In the genomic region with DNA sequence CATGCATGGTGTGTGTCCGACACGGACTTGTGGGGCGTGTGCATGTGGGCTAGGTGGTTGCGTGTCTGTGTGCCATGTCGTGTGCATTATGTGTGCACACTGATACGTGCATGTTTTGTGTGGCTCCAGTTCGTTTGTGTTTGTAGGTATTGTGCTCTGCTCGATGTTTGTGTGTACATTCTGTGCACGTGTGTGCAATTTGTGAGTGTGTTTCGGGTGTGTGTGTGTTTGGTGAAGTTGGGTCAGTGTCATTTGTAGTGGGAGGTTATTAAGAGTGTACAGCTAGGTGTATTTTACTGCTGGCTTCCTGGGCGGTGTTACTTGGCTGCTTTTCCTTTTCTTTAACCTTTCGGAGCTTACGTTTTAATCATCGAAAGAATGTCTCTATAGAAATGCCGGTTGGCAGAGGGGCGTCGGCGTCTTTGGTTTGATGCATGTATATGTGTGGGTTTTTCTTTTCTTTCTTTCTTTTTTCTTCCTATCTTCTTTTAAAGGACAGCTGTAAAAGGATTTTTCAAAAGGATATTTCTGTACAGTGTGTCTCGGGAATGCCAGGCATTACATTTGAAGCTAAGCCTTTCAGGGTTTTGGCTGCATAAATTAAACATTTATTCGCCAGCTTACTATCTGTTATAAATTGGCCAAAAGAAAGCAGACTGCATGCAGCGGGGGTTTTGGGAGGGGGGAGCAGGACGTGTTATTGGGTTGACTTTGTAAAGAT, we compare ENCODE assay signal across 1 cellular context.
A peak's percentile ranks its signal among the peaks of the same experiment; 100 is the strongest.
TF ChIP-seq lines count a peak whose summit lies in the region.

No MANE protein-coding gene starts in this region.

TF ChIP-seq in HEK293, 187 proteins besides CTCF, POLR2A, EP300 and RAD21 (continued from another document and continues in another):
- TF ChIP-seq, protein P1, sequence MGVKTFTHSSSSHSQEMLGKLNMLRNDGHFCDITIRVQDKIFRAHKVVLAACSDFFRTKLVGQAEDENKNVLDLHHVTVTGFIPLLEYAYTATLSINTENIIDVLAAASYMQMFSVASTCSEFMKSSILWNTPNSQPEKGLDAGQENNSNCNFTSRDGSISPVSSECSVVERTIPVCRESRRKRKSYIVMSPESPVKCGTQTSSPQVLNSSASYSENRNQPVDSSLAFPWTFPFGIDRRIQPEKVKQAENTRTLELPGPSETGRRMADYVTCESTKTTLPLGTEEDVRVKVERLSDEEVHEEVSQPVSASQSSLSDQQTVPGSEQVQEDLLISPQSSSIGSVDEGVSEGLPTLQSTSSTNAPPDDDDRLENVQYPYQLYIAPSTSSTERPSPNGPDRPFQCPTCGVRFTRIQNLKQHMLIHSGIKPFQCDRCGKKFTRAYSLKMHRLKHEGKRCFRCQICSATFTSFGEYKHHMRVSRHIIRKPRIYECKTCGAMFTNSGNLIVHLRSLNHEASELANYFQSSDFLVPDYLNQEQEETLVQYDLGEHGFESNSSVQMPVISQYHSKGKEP (tag by site-specific recombination; IDR thresholded peaks at IDR 0.05), result no peak
- TF ChIP-seq ZNF132 (tag by site-specific recombination; IDR thresholded peaks at IDR 0.05; ENCODE audit: borderline replicate concordance) (no peak), GLIS2 (tag by site-specific recombination; IDR thresholded peaks at IDR 0.05) (0 out of 2 replicates have a peak, but pooled peaks have one; percentile 32), PRDM1 (tag by site-specific recombination; IDR thresholded peaks at IDR 0.05) (peak; percentile 86), KLF16 (tag by site-specific recombination; IDR thresholded peaks at IDR 0.05) (peak; percentile 85), FEZF1 (tag by site-specific recombination; IDR thresholded peaks at IDR 0.05) (peak; percentile 44; the same call in 1 of the 2 replicates), TCF7L2 (IDR thresholded peaks at IDR 0.05; ENCODE audit: borderline replicate concordance, low read depth, low read length) (peak; percentile 15; the same call in 1 of the 2 replicates), ZNF24 (tag by site-specific recombination; IDR thresholded peaks at IDR 0.05) (no peak; the same call in none of the 2 replicates), ZFHX2 (tag by site-specific recombination; conservative IDR thresholded peaks at IDR 0.05) (peak; percentile 74), ZBTB17 (tag by site-specific recombination; IDR thresholded peaks at IDR 0.05) (peak; percentile 93), ZNF501 (tag by site-specific recombination; IDR thresholded peaks at IDR 0.05) (peak; percentile 95), ZNF354C (tag by site-specific recombination; IDR thresholded peaks at IDR 0.05; ENCODE audit: borderline replicate concordance, low read depth) (no peak), ZNF239 (tag by site-specific recombination; IDR thresholded peaks at IDR 0.05) (peak; percentile 82), ZSCAN30 (tag by site-specific recombination; IDR thresholded peaks at IDR 0.05) (peak; percentile 76), GLI2 (tag by site-specific recombination; IDR thresholded peaks at IDR 0.05; ENCODE audit: borderline replicate concordance, low read depth) (no peak), ZNF292 (tag by site-specific recombination; IDR thresholded peaks at IDR 0.05; ENCODE audit: borderline replicate concordance, low read depth) (no peak), ZNF2 (tag by site-specific recombination; IDR thresholded peaks at IDR 0.05) (peak; percentile 91), ZNF121 (tag by site-specific recombination; IDR thresholded peaks at IDR 0.05) (no peak), ZNF514 (tag by site-specific recombination; IDR thresholded peaks at IDR 0.05) (no peak), REPIN1 (tag by site-specific recombination; IDR thresholded peaks at IDR 0.05; ENCODE audit: low read depth) (no peak), ZNF366 (tag by site-specific recombination; conservative IDR thresholded peaks at IDR 0.05) (no peak), ZNF324 (tag by site-specific recombination; IDR thresholded peaks at IDR 0.05) (peak; percentile 52; the same call in 1 of the 2 replicates)
- TF ChIP-seq, protein P2, sequence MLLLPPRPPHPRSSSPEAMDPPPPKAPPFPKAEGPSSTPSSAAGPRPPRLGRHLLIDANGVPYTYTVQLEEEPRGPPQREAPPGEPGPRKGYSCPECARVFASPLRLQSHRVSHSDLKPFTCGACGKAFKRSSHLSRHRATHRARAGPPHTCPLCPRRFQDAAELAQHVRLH (tag by site-specific recombination; IDR thresholded peaks at IDR 0.05), result peak; percentile 94
- TF ChIP-seq, protein P3, sequence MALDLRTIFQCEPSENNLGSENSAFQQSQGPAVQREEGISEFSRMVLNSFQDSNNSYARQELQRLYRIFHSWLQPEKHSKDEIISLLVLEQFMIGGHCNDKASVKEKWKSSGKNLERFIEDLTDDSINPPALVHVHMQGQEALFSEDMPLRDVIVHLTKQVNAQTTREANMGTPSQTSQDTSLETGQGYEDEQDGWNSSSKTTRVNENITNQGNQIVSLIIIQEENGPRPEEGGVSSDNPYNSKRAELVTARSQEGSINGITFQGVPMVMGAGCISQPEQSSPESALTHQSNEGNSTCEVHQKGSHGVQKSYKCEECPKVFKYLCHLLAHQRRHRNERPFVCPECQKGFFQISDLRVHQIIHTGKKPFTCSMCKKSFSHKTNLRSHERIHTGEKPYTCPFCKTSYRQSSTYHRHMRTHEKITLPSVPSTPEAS (tag by site-specific recombination; IDR thresholded peaks at IDR 0.05), result peak; percentile 98
- TF ChIP-seq, protein P4, sequence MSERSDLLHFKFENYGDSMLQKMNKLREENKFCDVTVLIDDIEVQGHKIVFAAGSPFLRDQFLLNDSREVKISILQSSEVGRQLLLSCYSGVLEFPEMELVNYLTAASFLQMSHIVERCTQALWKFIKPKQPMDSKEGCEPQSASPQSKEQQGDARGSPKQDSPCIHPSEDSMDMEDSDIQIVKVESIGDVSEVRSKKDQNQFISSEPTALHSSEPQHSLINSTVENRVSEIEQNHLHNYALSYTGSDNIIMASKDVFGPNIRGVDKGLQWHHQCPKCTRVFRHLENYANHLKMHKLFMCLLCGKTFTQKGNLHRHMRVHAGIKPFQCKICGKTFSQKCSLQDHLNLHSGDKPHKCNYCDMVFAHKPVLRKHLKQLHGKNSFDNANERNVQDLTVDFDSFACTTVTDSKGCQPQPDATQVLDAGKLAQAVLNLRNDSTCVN (tag by site-specific recombination; optimal IDR thresholded peaks at IDR 0.05), result peak; percentile 81
- TF ChIP-seq, protein P5, sequence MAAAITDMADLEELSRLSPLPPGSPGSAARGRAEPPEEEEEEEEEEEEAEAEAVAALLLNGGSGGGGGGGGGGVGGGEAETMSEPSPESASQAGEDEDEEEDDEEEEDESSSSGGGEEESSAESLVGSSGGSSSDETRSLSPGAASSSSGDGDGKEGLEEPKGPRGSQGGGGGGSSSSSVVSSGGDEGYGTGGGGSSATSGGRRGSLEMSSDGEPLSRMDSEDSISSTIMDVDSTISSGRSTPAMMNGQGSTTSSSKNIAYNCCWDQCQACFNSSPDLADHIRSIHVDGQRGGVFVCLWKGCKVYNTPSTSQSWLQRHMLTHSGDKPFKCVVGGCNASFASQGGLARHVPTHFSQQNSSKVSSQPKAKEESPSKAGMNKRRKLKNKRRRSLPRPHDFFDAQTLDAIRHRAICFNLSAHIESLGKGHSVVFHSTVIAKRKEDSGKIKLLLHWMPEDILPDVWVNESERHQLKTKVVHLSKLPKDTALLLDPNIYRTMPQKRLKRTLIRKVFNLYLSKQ (tag by site-specific recombination; IDR thresholded peaks at IDR 0.05; ENCODE audit: borderline replicate concordance), result no peak
- TF ChIP-seq, protein P6, sequence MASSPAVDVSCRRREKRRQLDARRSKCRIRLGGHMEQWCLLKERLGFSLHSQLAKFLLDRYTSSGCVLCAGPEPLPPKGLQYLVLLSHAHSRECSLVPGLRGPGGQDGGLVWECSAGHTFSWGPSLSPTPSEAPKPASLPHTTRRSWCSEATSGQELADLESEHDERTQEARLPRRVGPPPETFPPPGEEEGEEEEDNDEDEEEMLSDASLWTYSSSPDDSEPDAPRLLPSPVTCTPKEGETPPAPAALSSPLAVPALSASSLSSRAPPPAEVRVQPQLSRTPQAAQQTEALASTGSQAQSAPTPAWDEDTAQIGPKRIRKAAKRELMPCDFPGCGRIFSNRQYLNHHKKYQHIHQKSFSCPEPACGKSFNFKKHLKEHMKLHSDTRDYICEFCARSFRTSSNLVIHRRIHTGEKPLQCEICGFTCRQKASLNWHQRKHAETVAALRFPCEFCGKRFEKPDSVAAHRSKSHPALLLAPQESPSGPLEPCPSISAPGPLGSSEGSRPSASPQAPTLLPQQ (tag by site-specific recombination; IDR thresholded peaks at IDR 0.05), result peak; percentile 78; the same call in 1 of the 2 replicates
- TF ChIP-seq, protein P7, sequence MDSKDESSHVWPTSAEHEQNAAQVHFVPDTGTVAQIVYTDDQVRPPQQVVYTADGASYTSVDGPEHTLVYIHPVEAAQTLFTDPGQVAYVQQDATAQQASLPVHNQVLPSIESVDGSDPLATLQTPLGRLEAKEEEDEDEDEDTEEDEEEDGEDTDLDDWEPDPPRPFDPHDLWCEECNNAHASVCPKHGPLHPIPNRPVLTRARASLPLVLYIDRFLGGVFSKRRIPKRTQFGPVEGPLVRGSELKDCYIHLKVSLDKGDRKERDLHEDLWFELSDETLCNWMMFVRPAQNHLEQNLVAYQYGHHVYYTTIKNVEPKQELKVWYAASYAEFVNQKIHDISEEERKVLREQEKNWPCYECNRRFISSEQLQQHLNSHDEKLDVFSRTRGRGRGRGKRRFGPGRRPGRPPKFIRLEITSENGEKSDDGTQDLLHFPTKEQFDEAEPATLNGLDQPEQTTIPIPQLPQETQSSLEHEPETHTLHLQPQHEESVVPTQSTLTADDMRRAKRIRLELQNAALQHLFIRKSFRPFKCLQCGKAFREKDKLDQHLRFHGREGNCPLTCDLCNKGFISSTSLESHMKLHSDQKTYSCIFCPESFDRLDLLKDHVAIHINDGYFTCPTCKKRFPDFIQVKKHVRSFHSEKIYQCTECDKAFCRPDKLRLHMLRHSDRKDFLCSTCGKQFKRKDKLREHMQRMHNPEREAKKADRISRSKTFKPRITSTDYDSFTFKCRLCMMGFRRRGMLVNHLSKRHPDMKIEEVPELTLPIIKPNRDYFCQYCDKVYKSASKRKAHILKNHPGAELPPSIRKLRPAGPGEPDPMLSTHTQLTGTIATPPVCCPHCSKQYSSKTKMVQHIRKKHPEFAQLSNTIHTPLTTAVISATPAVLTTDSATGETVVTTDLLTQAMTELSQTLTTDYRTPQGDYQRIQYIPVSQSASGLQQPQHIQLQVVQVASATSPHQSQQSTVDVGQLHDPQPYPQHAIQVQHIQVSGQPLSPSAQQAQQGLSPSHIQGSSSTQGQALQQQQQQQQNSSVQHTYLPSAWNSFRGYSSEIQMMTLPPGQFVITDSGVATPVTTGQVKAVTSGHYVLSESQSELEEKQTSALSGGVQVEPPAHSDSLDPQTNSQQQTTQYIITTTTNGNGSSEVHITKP (tag by site-specific recombination; IDR thresholded peaks at IDR 0.05), result peak; percentile 65
- TF ChIP-seq, protein P8, sequence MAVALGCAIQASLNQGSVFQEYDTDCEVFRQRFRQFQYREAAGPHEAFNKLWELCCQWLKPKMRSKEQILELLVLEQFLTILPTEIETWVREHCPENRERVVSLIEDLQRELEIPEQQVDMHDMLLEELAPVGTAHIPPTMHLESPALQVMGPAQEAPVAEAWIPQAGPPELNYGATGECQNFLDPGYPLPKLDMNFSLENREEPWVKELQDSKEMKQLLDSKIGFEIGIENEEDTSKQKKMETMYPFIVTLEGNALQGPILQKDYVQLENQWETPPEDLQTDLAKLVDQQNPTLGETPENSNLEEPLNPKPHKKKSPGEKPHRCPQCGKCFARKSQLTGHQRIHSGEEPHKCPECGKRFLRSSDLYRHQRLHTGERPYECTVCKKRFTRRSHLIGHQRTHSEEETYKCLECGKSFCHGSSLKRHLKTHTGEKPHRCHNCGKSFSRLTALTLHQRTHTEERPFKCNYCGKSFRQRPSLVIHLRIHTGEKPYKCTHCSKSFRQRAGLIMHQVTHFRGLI (tag by site-specific recombination; IDR thresholded peaks at IDR 0.05), result no peak
- TF ChIP-seq, protein P9, sequence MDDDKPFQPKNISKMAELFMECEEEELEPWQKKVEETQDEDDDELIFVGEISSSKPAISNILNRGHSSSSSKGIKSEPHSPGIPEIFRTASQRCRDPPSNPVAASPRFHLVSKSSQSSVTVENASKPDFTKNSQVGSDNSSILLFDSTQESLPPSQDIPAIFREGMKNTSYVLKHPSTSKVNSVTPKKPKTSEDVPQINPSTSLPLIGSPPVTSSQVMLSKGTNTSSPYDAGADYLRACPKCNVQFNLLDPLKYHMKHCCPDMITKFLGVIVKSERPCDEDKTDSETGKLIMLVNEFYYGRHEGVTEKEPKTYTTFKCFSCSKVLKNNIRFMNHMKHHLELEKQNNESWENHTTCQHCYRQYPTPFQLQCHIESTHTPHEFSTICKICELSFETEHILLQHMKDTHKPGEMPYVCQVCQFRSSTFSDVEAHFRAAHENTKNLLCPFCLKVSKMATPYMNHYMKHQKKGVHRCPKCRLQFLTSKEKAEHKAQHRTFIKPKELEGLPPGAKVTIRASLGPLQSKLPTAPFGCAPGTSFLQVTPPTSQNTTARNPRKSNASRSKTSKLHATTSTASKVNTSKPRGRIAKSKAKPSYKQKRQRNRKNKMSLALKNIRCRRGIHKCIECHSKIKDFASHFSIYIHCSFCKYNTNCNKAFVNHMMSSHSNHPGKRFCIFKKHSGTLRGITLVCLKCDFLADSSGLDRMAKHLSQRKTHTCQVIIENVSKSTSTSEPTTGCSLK (tag by site-specific recombination; IDR thresholded peaks at IDR 0.05), result 0 out of 2 replicates have a peak, but pooled peaks have one; percentile 48
